Comparison of ENCODE assay signal across 14 cellular contexts in genomic region chr2:107132141-107132540, GRCh38.
A peak's percentile ranks its signal among the peaks of the same experiment; 100 is the strongest.
DNase-seq lines count a peak whose midpoint lies in the region; ATAC-seq, FAIRE-seq and TF ChIP-seq lines count a peak whose summit lies in the region.
"Had no signal": no experiment of that assay in that cellular context is flagged by ENCODE, and none has a peak within 500 bp of the region (broad histone marks: within the 10 kb centered on the region; RNA-seq: fewer than 3 reads in every experiment).

No MANE protein-coding gene starts in this region.

- no peak for FAIRE-seq in GM12878 (lab: Jason Lieb, UNC)
- FAIRE-seq: D721Med, frontal cortex had no signal

- no peaks in the 10 kb centered on the region for H4K20me1 ChIP-seq in GM12878 (ENCODE audit: control insufficient read depth, insufficient read depth)

- no peak overlapping the region for H3K27ac Mint-ChIP-seq in activated naive CD4-positive, alpha-beta T cell treated with anti-CD3 and anti-CD28 coated beads for 36 hours

- no peak overlapping the region for H3K27ac ChIP-seq in GM12878 (ENCODE audit: control insufficient read depth, insufficient read depth)
- H3K27ac ChIP-seq in left ventricle myocardium inferior (replicated peaks), result no peak overlapping the region
- no peak overlapping the region for H3K27ac ChIP-seq in dorsolateral prefrontal cortex
- no peak overlapping the region for H3K27ac ChIP-seq in substantia nigra (ENCODE audit: low read depth, low read length, poor library complexity, severe bottlenecking)
- H3K27ac ChIP-seq: SJSA1, upper lobe of left lung had no signal

- H3K79me2 ChIP-seq in GM12878 (ENCODE audit: control insufficient read depth, insufficient read depth, low read length), result no peaks in the 10 kb centered on the region

- H3K36me3 Mint-ChIP-seq in activated naive CD4-positive, alpha-beta T cell treated with anti-CD3 and anti-CD28 coated beads for 36 hours (ENCODE audit: low read depth), result no peaks in the 10 kb centered on the region

- no peak overlapping the region for H3K9ac ChIP-seq in GM12878 (ENCODE audit: control insufficient read depth, insufficient read depth, low read length)

- H2AFZ ChIP-seq in GM12878 (ENCODE audit: control insufficient read depth, low read depth, low read length), result no peak overlapping the region

- intact Hi-C loops in GM12878 (cut with micrococcal nuclease; ENCODE audit: unreplicated experiment), result no loop called here
- intact Hi-C loops in left ventricle myocardium inferior (cut with micrococcal nuclease), result no loop called here
- intact Hi-C loops in dorsolateral prefrontal cortex (cut with DNase I), result no loop called here
- intact Hi-C loops in activated naive CD4-positive, alpha-beta T cell treated with anti-CD3 and anti-CD28 coated beads for 36 hours (cut with micrococcal nuclease), result no loop called here

- no peaks in the 10 kb centered on the region for H3K4me1 Mint-ChIP-seq in activated naive CD4-positive, alpha-beta T cell treated with anti-CD3 and anti-CD28 coated beads for 36 hours (ENCODE audit: low read depth)

- H3K9me3 ChIP-seq in GM12878 (replicated peaks; ENCODE audit: control insufficient read depth, insufficient read depth, low read length), result no peaks in the 10 kb centered on the region
- H3K9me3 ChIP-seq in left ventricle myocardium inferior (replicated peaks), result peaks cover 5% of the 10 kb centered on the region
- H3K9me3 ChIP-seq: HAP-1, SJSA1, upper lobe of left lung had no signal

- CTCF ChIA-PET in GM12878 (lab: Yijun Ruan, JAX), result no interaction called here
- CTCF ChIA-PET in activated naive CD4-positive, alpha-beta T cell treated with anti-CD3 and anti-CD28 coated beads for 36 hours (lab: Charles Lee), result no interaction called here

- no peak for TF ChIP-seq POLR2A in GM12878 (IDR thresholded peaks at IDR 0.05; ENCODE audit: low read depth, low read length)

- H3K27me3 ChIP-seq in GM12878 (replicated peaks in 1 of 2; ENCODE audit: control insufficient read depth in 2 of 2, insufficient read depth in 2 of 2, low read length in 1 of 2) (no peaks in the 10 kb centered on the region), left ventricle myocardium inferior (ENCODE audit: low read depth) (no peaks in the 10 kb centered on the region), dorsolateral prefrontal cortex (no peaks in the 10 kb centered on the region)
- H3K27me3 ChIP-seq: SJSA1, upper lobe of left lung had no signal

- H3K36me3 ChIP-seq in GM12878 (ENCODE audit: control insufficient read depth in 2 of 2, insufficient read depth in 2 of 2, low read length in 1 of 2) (no peaks in the 10 kb centered on the region), left ventricle myocardium inferior (no peaks in the 10 kb centered on the region)
- H3K36me3 ChIP-seq: HAP-1, SJSA1, upper lobe of left lung had no signal

- H3K4me1 ChIP-seq in GM12878 (ENCODE audit: control insufficient read depth, insufficient read depth, low read length) (no peaks in the 10 kb centered on the region), left ventricle myocardium inferior (no peaks in the 10 kb centered on the region)
- H3K4me1 ChIP-seq: HAP-1, SJSA1, upper lobe of left lung had no signal

- H3K4me3 ChIP-seq in GM12878 (no peak overlapping the region), left ventricle myocardium inferior (no peak overlapping the region), dorsolateral prefrontal cortex (peak overlapping the region in 24 of 59 donors; percentile 3 to 49 (median 27))
- H3K4me3 ChIP-seq: HAP-1, SJSA1, upper lobe of left lung had no signal

- POLR2A ChIA-PET in GM12878 (lab: Charles Lee), result no interaction called here

- H3K4me2 ChIP-seq in GM12878 (ENCODE audit: control insufficient read depth, insufficient read depth), result peak overlapping the region; percentile 7; the same call in 1 of the 2 replicates

- ATAC-seq in GM18519 (IDR thresholded peaks at IDR 0.05; ENCODE audit: low FRiP score, unreplicated experiment) (peak; percentile 62), GM21723 (IDR thresholded peaks at IDR 0.05; ENCODE audit: unreplicated experiment) (peak; percentile 90), HG03457 (IDR thresholded peaks at IDR 0.05; ENCODE audit: unreplicated experiment) (peak; percentile 91), GM12878 (peak; percentile 95)

- BruUV-seq in GM12878 (replicated peaks; lab: Mats Ljungman, UMichigan), result no TSS peak

- no peaks in the 10 kb centered on the region for H3K27me3 Mint-ChIP-seq in activated naive CD4-positive, alpha-beta T cell treated with anti-CD3 and anti-CD28 coated beads for 36 hours (ENCODE audit: low read depth)

- no peak for TF ChIP-seq EP300 in GM12878 (IDR thresholded peaks at IDR 0.05; ENCODE audit: borderline replicate concordance in 1 of 2, control insufficient read depth in 1 of 2, low read depth in 2 of 2, low read length in 2 of 2)

- no peak for DNase-seq in GM12878 (ENCODE audit: low read depth, low spot score)
- no peak for DNase-seq in left ventricle myocardium inferior
- DNase-seq in dorsolateral prefrontal cortex, result no peak
- DNase-seq in activated naive CD4-positive, alpha-beta T cell treated with anti-CD3 and anti-CD28 coated beads for 36 hours, result no peak
- no peak for DNase-seq in substantia nigra (lab: John Stamatoyannopoulos, UW)
- DNase-seq: central memory CD4-positive, alpha-beta T cell had no signal

- no peak overlapping the region for H3K4me3 Mint-ChIP-seq in activated naive CD4-positive, alpha-beta T cell treated with anti-CD3 and anti-CD28 coated beads for 36 hours

- RAD21 ChIA-PET in GM12878 (lab: Charles Lee; ENCODE audit: unreplicated experiment), result no interaction called here

- no peaks in the 10 kb centered on the region for H3K9me3 Mint-ChIP-seq in activated naive CD4-positive, alpha-beta T cell treated with anti-CD3 and anti-CD28 coated beads for 36 hours

- TF ChIP-seq CTCF in GM12878 (IDR thresholded peaks at IDR 0.05 in 2 of 3, conservative IDR thresholded peaks at IDR 0.05 in 1 of 3; ENCODE audit: control insufficient read depth in 2 of 3, extremely low read depth in 1 of 3, insufficient read depth in 1 of 3, low read depth in 3 of 3, low read length in 3 of 3) (no peak), left ventricle myocardium inferior (IDR thresholded peaks at IDR 0.05; ENCODE audit: borderline replicate concordance) (no peak), dorsolateral prefrontal cortex (IDR thresholded peaks at IDR 0.05 in 54 of 56, conservative IDR thresholded peaks at IDR 0.05 in 2 of 56; ENCODE audit: low read depth in 1 of 56, partially characterized antibody in 56 of 56) (no peak)

- in situ Hi-C loops in GM12878 (cut with MboI), result no loop called here

- no peak for TF ChIP-seq RAD21 in GM12878 (IDR thresholded peaks at IDR 0.05; ENCODE audit: insufficient read depth, low read depth, low read length)

- WGBS in GM12878 (ENCODE audit: insufficient coverage, insufficient replicate concordance, low lambda C conversion rate, missing lambda C conversion rate), result under 1% methylated on average over 10 of the region's 10 CpGs

- SMC1A ChIA-PET in GM12878 (lab: Charles Lee; ENCODE audit: uncharacterized antibody, unreplicated experiment), result no interaction called here

TF ChIP-seq in GM12878, 131 proteins besides CTCF, POLR2A, EP300 and RAD21 (continues in another document):
- 0 out of 2 replicates have a peak, but pooled peaks have one; percentile 19 for TF ChIP-seq PAX5 (IDR thresholded peaks at IDR 0.05; ENCODE audit: borderline replicate concordance, low read depth, low read length)
- 0 out of 4 replicates have a peak, but pooled peaks of 1 of the 2 experiments have one; percentile 17 for TF ChIP-seq BHLHE40 (IDR thresholded peaks at IDR 0.05; ENCODE audit: borderline replicate concordance in 1 of 2, low read depth in 2 of 2, low read length in 1 of 2)
- no peak for TF ChIP-seq KLF5 (IDR thresholded peaks at IDR 0.05; ENCODE audit: partially characterized antibody)
- peak in 1 of 2 experiments; percentile 26; a peak in 2 of 4 replicates for TF ChIP-seq IKZF2 (IDR thresholded peaks at IDR 0.05)
- no peak for TF ChIP-seq PRDM15 (CRISPR knock-in tag; IDR thresholded peaks at IDR 0.05)
